15 cellular contexts compared by ENCODE assay signal in genomic region chr16:87123356-87124001, GRCh38.
"Had no signal": no experiment of that assay in that cellular context is flagged by ENCODE, and none has a peak within 500 bp of the region (broad histone marks: within the 10 kb centered on the region; RNA-seq: fewer than 3 reads in every experiment).

No MANE protein-coding gene starts in this region.

- H3K27ac ChIP-seq: body of pancreas, parathyroid adenoma, thyroid gland had no signal

- H3K4me1 Mint-ChIP-seq: activated T-helper 17 cell treated with anti-CD3 and anti-CD28 coated beads, Interleukin-2, amount 50 U/mL, for 72 hours; immature natural killer cell; stimulated activated effector memory CD8-positive, alpha-beta T cell treated with anti-CD3 and anti-CD28 coated beads, Interleukin-12 subunit alpha, Interleukin-12 subunit beta, amount 100 ng/mL, for 72 hours had no signal

- H3K79me2 ChIP-seq: parathyroid adenoma had no signal

- H3K4me3 Mint-ChIP-seq: activated naive CD4-positive, alpha-beta T cell treated with anti-CD3 and anti-CD28 coated beads for 36 hours; activated T-helper 17 cell treated with anti-CD3 and anti-CD28 coated beads, Interleukin-2, amount 50 U/mL, for 72 hours; immature natural killer cell; natural killer cell treated with Interleukin-12 subunit alpha and Interleukin-12 subunit beta and Interleukin-15 and Interleukin-18, amount 100 ng/mL, for 72 hours; stimulated activated effector memory CD8-positive, alpha-beta T cell treated with anti-CD3 and anti-CD28 coated beads, Interleukin-12 subunit alpha, Interleukin-12 subunit beta, amount 100 ng/mL, for 72 hours had no signal

- DNase-seq: activated CD4-positive, alpha-beta T cell treated with anti-CD3 and anti-CD28 coated beads, Interleukin-2, amount 50 U/mL, for 1 hour; activated CD4-positive, CD25-positive, alpha-beta regulatory T cell; activated naive CD4-positive, alpha-beta T cell treated with anti-CD3 and anti-CD28 coated beads for 36 hours; activated T-cell treated with anti-CD3 and anti-CD28 coated beads for 4 hours; body of pancreas; immature natural killer cell; retina; small intestine; thyroid gland had no signal

- H3K36me3 Mint-ChIP-seq: immature natural killer cell; natural killer cell treated with Interleukin-12 subunit alpha and Interleukin-12 subunit beta and Interleukin-15 and Interleukin-18, amount 100 ng/mL, for 72 hours; stimulated activated effector memory CD8-positive, alpha-beta T cell treated with anti-CD3 and anti-CD28 coated beads, Interleukin-12 subunit alpha, Interleukin-12 subunit beta, amount 100 ng/mL, for 72 hours had no signal

- H2AFZ ChIP-seq: parathyroid adenoma had no signal

- H3K4me1 ChIP-seq: parathyroid adenoma, thyroid gland had no signal

- H3K9me3 ChIP-seq: body of pancreas, thyroid gland had no signal

- H3K4me3 ChIP-seq: body of pancreas, thyroid gland had no signal

- H3K9me3 Mint-ChIP-seq: activated naive CD4-positive, alpha-beta T cell treated with anti-CD3 and anti-CD28 coated beads for 36 hours; activated T-helper 17 cell treated with anti-CD3 and anti-CD28 coated beads, Interleukin-2, amount 50 U/mL, for 72 hours; immature natural killer cell; natural killer cell treated with Interleukin-12 subunit alpha and Interleukin-12 subunit beta and Interleukin-15 and Interleukin-18, amount 100 ng/mL, for 72 hours; stimulated activated effector memory CD8-positive, alpha-beta T cell treated with anti-CD3 and anti-CD28 coated beads, Interleukin-12 subunit alpha, Interleukin-12 subunit beta, amount 100 ng/mL, for 72 hours had no signal

- H3K27ac Mint-ChIP-seq: activated naive CD4-positive, alpha-beta T cell treated with anti-CD3 and anti-CD28 coated beads for 36 hours; activated T-helper 17 cell treated with anti-CD3 and anti-CD28 coated beads, Interleukin-2, amount 50 U/mL, for 72 hours; immature natural killer cell; natural killer cell treated with Interleukin-12 subunit alpha and Interleukin-12 subunit beta and Interleukin-15 and Interleukin-18, amount 100 ng/mL, for 72 hours; stimulated activated effector memory CD8-positive, alpha-beta T cell treated with anti-CD3 and anti-CD28 coated beads, Interleukin-12 subunit alpha, Interleukin-12 subunit beta, amount 100 ng/mL, for 72 hours had no signal

- H3K27me3 ChIP-seq: body of pancreas, thyroid gland had no signal

- ATAC-seq: activated T-helper 17 cell treated with anti-CD3 and anti-CD28 coated beads, Interleukin-2, amount 50 U/mL, for 72 hours; body of pancreas; esophagus mucosa; left lobe of liver; natural killer cell treated with Interleukin-12 subunit alpha and Interleukin-12 subunit beta and Interleukin-15 and Interleukin-18, amount 100 ng/mL, for 72 hours; stimulated activated effector memory CD8-positive, alpha-beta T cell treated with anti-CD3 and anti-CD28 coated beads, Interleukin-12 subunit alpha, Interleukin-12 subunit beta, amount 100 ng/mL, for 72 hours had no signal

- H3K36me3 ChIP-seq: thyroid gland had no signal
